In genomic region chr11:118145285-118146227, GRCh38 we compare ENCODE assay signal across 8 cellular contexts. TPM values are rescaled to one million over a fixed set of nuclear protein-coding genes. Genes with fewer than 3 reads are reported as not detected.
DNase-seq lines count a peak whose midpoint lies in the region; ATAC-seq and TF ChIP-seq lines count a peak whose summit lies in the region.

No MANE protein-coding gene starts in this region.

- CTCF ChIA-PET in HEK293T (lab: Yijun Ruan, JAX) = interaction anchor here (0.6 to 4.6 kb wide), 3 partner anchors 11 to 53 kb away, joined by 3 to 28 read pairs (median 3); no protein-coding TSS in a partner anchor

- H3K36me3 ChIP-seq in left ventricle myocardium inferior = no peaks in the 10 kb centered on the region
- no peaks in the 10 kb centered on the region for H3K36me3 ChIP-seq in upper lobe of left lung

- intact Hi-C loops in left ventricle myocardium inferior (cut with micrococcal nuclease) = no loop called here

- no peaks in the 10 kb centered on the region for H3K9me3 Mint-ChIP-seq in progenitor cell of endocrine pancreas (ENCODE audit: low read depth)

- TF ChIP-seq POLR2A in upper lobe of left lung (IDR thresholded peaks at IDR 0.05) = peak in 1 of 4 donors; percentile 8

- H3K9me3 ChIP-seq in left ventricle myocardium inferior (replicated peaks) (no peaks in the 10 kb centered on the region), upper lobe of left lung (no peaks in the 10 kb centered on the region)

- H3K4me3 ChIP-seq in left ventricle myocardium inferior (peak overlapping the region; percentile 66), upper lobe of left lung (peak overlapping the region; percentile 51 to 68 (median 60))

- H3K27me3 ChIP-seq in left ventricle myocardium inferior (ENCODE audit: low read depth) = peaks cover 12% of the 10 kb centered on the region
- H3K27me3 ChIP-seq in upper lobe of left lung = peaks cover 0 to 5% (median 0%) of the 10 kb centered on the region in 4 donors

- H3K36me3 Mint-ChIP-seq in progenitor cell of endocrine pancreas (ENCODE audit: insufficient read depth) = no peaks in the 10 kb centered on the region

- WGBS in upper lobe of left lung, 2 donors = 0 to 3% methylated on average over 2 to 49 of the region's 78 CpGs

- peak overlapping the region; percentile 79 for H3K4me3 Mint-ChIP-seq in progenitor cell of endocrine pancreas (ENCODE audit: low read depth)

- H3K27ac Mint-ChIP-seq in progenitor cell of endocrine pancreas = peak overlapping the region; percentile 54

- no peak for TF ChIP-seq EP300 in upper lobe of left lung (IDR thresholded peaks at IDR 0.05)

- peak; percentile 95 for ATAC-seq in upper lobe of left lung (ENCODE audit: low FRiP score in 2 of 2)

- no peaks in the 10 kb centered on the region for H3K4me1 Mint-ChIP-seq in progenitor cell of endocrine pancreas (ENCODE audit: low read depth)

- in situ Hi-C loops in G401 (cut with HindIII; ENCODE audit: low sequenced_read_pairs) = no loop called here

- H3K27me3 Mint-ChIP-seq in progenitor cell of endocrine pancreas = peaks cover 90% of the 10 kb centered on the region

- TF ChIP-seq CTCF in left ventricle myocardium inferior (IDR thresholded peaks at IDR 0.05; ENCODE audit: borderline replicate concordance) = peak; percentile 92
- TF ChIP-seq CTCF in progenitor cell of endocrine pancreas (IDR thresholded peaks at IDR 0.05; ENCODE audit: unreplicated experiment) = peak; percentile 91
- peak; percentile 87 to 97 (median 95) for TF ChIP-seq CTCF in upper lobe of left lung (IDR thresholded peaks at IDR 0.05)

- DNase-seq in G401 (ENCODE audit: low spot score) (peak; percentile 94), HEK293T (ENCODE audit: extremely low spot score) (peak; percentile 95), NCI-H1092 treated with DMSO at 0.1 percent for 48 hours (lab: John Stamatoyannopoulos, UW) (peak; percentile 81), T-helper 1 cell (peak; percentile 80 to 83 (median 82)), amniotic epithelial cell (ENCODE audit: low read depth) (peak; percentile 39), left ventricle myocardium inferior (peak; percentile 87), progenitor cell of endocrine pancreas (ENCODE audit: low spot score, unreplicated experiment) (peak; percentile 92), upper lobe of left lung (peak; percentile 94 to 96)

- POLR2A ChIA-PET in HEK293T (lab: Yijun Ruan, JAX) = no interaction called here

- H3K4me1 ChIP-seq in left ventricle myocardium inferior (peaks cover 41% of the 10 kb centered on the region), upper lobe of left lung (peaks cover 5 to 14% (median 7%) of the 10 kb centered on the region in 4 donors)

- H3K27ac ChIP-seq in left ventricle myocardium inferior (replicated peaks) = peak overlapping the region; percentile 71
- peak overlapping the region in 3 of 4 donors; percentile 12 to 75 (median 63) for H3K27ac ChIP-seq in upper lobe of left lung

TF ChIP-seq in HEK293T, 16 proteins besides CTCF, POLR2A, EP300 and RAD21:
- TF ChIP-seq CTBP1 (IDR thresholded peaks at IDR 0.05; ENCODE audit: borderline replicate concordance) (peak; percentile 41; the same call in 1 of the 2 replicates), BHLHE40 (IDR thresholded peaks at IDR 0.05; ENCODE audit: borderline replicate concordance) (no peak), SUZ12 (IDR thresholded peaks at IDR 0.05) (no peak)

RNA-seq across cellular contexts. Expression of gene SCN4B, which starts 7.1 kb away (rescaled TPM):
- not detected in 2 replicates for total RNA-seq in G401 (2014; rRNA removed; shearing (Covaris generic))
- total RNA-seq in left ventricle myocardium inferior (12.9 TPM), progenitor cell of endocrine pancreas (0.16 TPM in 1 of 2 replicates, not detected in the other), upper lobe of left lung (1 to 10 TPM in 5 of 6 donors, under 1 TPM in 1; under 0.01 to 5.5 (median 3.3) TPM)

RNA-seq across cellular contexts. Expression of gene SCN2B, which starts 30.9 kb away (rescaled TPM):
- 0.10 TPM in 1 of 2 replicates, not detected in the other for total RNA-seq in G401 (2014; rRNA removed; shearing (Covaris generic))
- total RNA-seq in left ventricle myocardium inferior (24.9 TPM), progenitor cell of endocrine pancreas (0.05 and 0.07 TPM in 2 replicates), upper lobe of left lung (1 to 10 TPM in 1 of 6 donors, under 1 TPM in 3, not detected in 2; 0.22 to 2.4 (median 0.32) TPM)

RNA-seq across cellular contexts. Expression of gene SMIM35, which starts 58.8 kb away (rescaled TPM):
- total RNA-seq in G401 (2014; rRNA removed; shearing (Covaris generic)) = not detected in 2 replicates
- total RNA-seq in left ventricle myocardium inferior (not detected), progenitor cell of endocrine pancreas (not detected in 2 replicates), upper lobe of left lung (not detected)

Comparison
In these comparisons a context has a peak if more than half of its experiments do, and no peak if none do; other contexts are left out.
1. Peak in every context shown above with its lines: DNase-seq, ATAC-seq, H3K4me3 ChIP-seq and H3K27ac ChIP-seq.
2. DNase-seq: peak in every context shown above with its lines; median percentile 95 in HEK293T; 95 in upper lobe of left lung; 94 in G401; 92 in progenitor cell of endocrine pancreas; 87 in left ventricle myocardium inferior; 82 in T-helper 1 cell; 81 in NCI-H1092 treated with DMSO at 0.1 percent for 48 hours; 39 in amniotic epithelial cell.